ENCODE assay signal across 22 cellular contexts in the genomic region with DNA sequence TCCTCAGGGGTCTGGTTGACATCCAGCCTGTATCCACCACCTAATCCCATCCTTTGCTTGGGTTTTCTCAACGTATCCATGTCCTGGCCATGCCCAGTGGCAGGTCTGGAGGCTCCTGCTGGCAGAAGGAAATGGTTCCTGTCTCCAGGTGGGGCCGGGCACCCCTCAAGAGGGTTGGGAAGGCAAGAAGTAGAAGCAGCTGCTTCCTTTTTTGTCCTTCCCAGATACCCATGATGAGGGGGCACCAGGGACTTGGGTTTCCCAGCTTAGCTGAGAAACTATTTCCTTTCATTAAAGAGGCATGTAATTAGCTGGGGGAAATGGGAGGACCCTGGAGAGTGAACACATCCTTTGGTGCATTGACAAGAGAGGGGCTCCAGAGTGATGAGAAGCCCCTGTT. TPM values are rescaled to one million over a fixed set of nuclear protein-coding genes. Genes with fewer than 3 reads are reported as not detected.
DNase-seq lines count a peak whose midpoint lies in the region; ATAC-seq and TF ChIP-seq lines count a peak whose summit lies in the region.
"Had no signal": no experiment of that assay in that cellular context is flagged by ENCODE, and none has a peak within 500 bp of the region (broad histone marks: within the 10 kb centered on the region; RNA-seq: fewer than 3 reads in every experiment).

No MANE protein-coding gene starts in this region.

- peaks cover 0 to 22% of the 10 kb centered on the region in 2 experiments; a peak in 2 of 3 replicates for H3K36me3 ChIP-seq in HEK293 (ENCODE audit: control insufficient read depth in 2 of 2, insufficient read depth in 1 of 2, low read length in 2 of 2)
- peaks cover 4% of the 10 kb centered on the region for H3K36me3 ChIP-seq in iPS-15b (ENCODE audit: control insufficient read depth, insufficient read depth, low read length)
- H3K36me3 ChIP-seq in prostate gland: no peaks in the 10 kb centered on the region
- H3K36me3 ChIP-seq: vagina had no signal

- no peak overlapping the region for H3K4me3 Mint-ChIP-seq in WTC11
- H3K4me3 Mint-ChIP-seq: activated naive CD8-positive, alpha-beta T cell; CD4-positive, CD25-positive, alpha-beta regulatory T cell; HFFc6; memory B cell; stimulated activated naive CD8-positive, alpha-beta T cell treated with anti-CD3 and anti-CD28 coated beads, Interleukin-15, Interleukin-2, amounts not matched to agents 100 ng/mL and 50 ng/mL, for 24 hours had no signal

- H3K27me3 Mint-ChIP-seq in WTC11 (ENCODE audit: low read depth): no peaks in the 10 kb centered on the region
- H3K27me3 Mint-ChIP-seq: activated naive CD8-positive, alpha-beta T cell; memory B cell; stimulated activated naive CD8-positive, alpha-beta T cell treated with anti-CD3 and anti-CD28 coated beads, Interleukin-15, Interleukin-2, amounts not matched to agents 100 ng/mL and 50 ng/mL, for 24 hours had no signal

- H3K27ac Mint-ChIP-seq in WTC11: no peak overlapping the region
- H3K27ac Mint-ChIP-seq: activated naive CD8-positive, alpha-beta T cell; CD4-positive, CD25-positive, alpha-beta regulatory T cell; HFFc6; memory B cell; stimulated activated naive CD8-positive, alpha-beta T cell treated with anti-CD3 and anti-CD28 coated beads, Interleukin-15, Interleukin-2, amounts not matched to agents 100 ng/mL and 50 ng/mL, for 24 hours had no signal

- no peak; the same call in 1 of the 2 replicates for ATAC-seq in WTC11
- ATAC-seq in GM21515 (IDR thresholded peaks at IDR 0.05; ENCODE audit: unreplicated experiment): no peak
- no peak for ATAC-seq in HG03520 (IDR thresholded peaks at IDR 0.05; ENCODE audit: unreplicated experiment)

- POLR2A ChIA-PET in HEK293 (lab: Yijun Ruan, JAX): no interaction called here
- POLR2A ChIA-PET in WTC11 (lab: Charles Lee): interaction anchor here (0.6 kb wide), 2 partner anchors 49 to 51 kb away, joined by 3 to 6 read pairs; no protein-coding TSS in a partner anchor

- no peak for TF ChIP-seq CTCF in HEK293 (tag by site-specific recombination; IDR thresholded peaks at IDR 0.05)
- TF ChIP-seq CTCF in WTC11 (IDR thresholded peaks at IDR 0.05): no peak
- no peak for TF ChIP-seq CTCF in prostate gland (IDR thresholded peaks at IDR 0.05)

- H3K27ac ChIP-seq in HEK293 (ENCODE audit: extremely low read depth, low read depth, low read length) (no peak overlapping the region), prostate gland (peak overlapping the region; percentile 57 to 76)
- H3K27ac ChIP-seq: vagina had no signal

- peaks cover 17% of the 10 kb centered on the region for H3K4me1 Mint-ChIP-seq in WTC11

- H3K27me3 ChIP-seq in iPS-15b (ENCODE audit: control insufficient read depth, insufficient read depth, low read length) (no peaks in the 10 kb centered on the region), prostate gland (replicated peaks; ENCODE audit: insufficient read depth) (no peaks in the 10 kb centered on the region)
- H3K27me3 ChIP-seq: thyroid gland, vagina had no signal

- H3K9ac ChIP-seq in iPS-15b (ENCODE audit: low read depth, low read length): peak overlapping the region; percentile 28

- TF ChIP-seq POLR2A in prostate gland (IDR thresholded peaks at IDR 0.05): no peak

- H3K9me3 ChIP-seq in HEK293 (ENCODE audit: control insufficient read depth, insufficient read depth, low read depth, low read length) (no peaks in the 10 kb centered on the region), iPS-15b (ENCODE audit: control insufficient read depth, insufficient read depth, low read length) (no peaks in the 10 kb centered on the region), prostate gland (no peaks in the 10 kb centered on the region)
- H3K9me3 ChIP-seq: thyroid gland, vagina had no signal

- H3K4me1 ChIP-seq in HEK293 (ENCODE audit: control insufficient read depth, insufficient read depth, low read length) (0 out of 2 replicates have a peak, but pooled peaks cover 4% of the 10 kb centered on the region), iPS-15b (ENCODE audit: control insufficient read depth, insufficient read depth, low read length) (peaks cover 18% of the 10 kb centered on the region), prostate gland (replicated peaks) (peaks cover 28% of the 10 kb centered on the region)
- H3K4me1 ChIP-seq: thyroid gland had no signal

- 49% methylated on average over 2 of the region's 2 CpGs for WGBS in prostate gland

- H3K9me3 Mint-ChIP-seq in WTC11: no peaks in the 10 kb centered on the region
- H3K9me3 Mint-ChIP-seq: HFFc6; memory B cell; stimulated activated naive CD8-positive, alpha-beta T cell treated with anti-CD3 and anti-CD28 coated beads, Interleukin-15, Interleukin-2, amounts not matched to agents 100 ng/mL and 50 ng/mL, for 24 hours had no signal

- intact Hi-C loops in prostate gland (cut with DNase I): no loop called here

- CTCF ChIA-PET in HEK293 (lab: Yijun Ruan, JAX): interaction anchor here (0.9 to 6.0 kb wide), 3 partner anchors 10 to 42 kb away, joined by 3 to 41 read pairs (median 14); no protein-coding TSS in a partner anchor
- CTCF ChIA-PET in WTC11 (lab: Charles Lee): interaction anchor here (0.5 to 4.3 kb wide), 8 partner anchors 10 to 276 kb away, joined by 3 to 73 read pairs (median 7); partner anchors contain the start of gene SLC45A3

- H3K4me3 ChIP-seq in HEK293 (ENCODE audit: low read depth, low read length) (no peak overlapping the region), iPS-15b (ENCODE audit: low read depth, low read length) (no peak overlapping the region), prostate gland (no peak overlapping the region)
- H3K4me3 ChIP-seq: thyroid gland, vagina had no signal

- no peaks in the 10 kb centered on the region for H3K36me3 Mint-ChIP-seq in WTC11
- H3K36me3 Mint-ChIP-seq: memory B cell had no signal

- DNase-seq in WTC11 (ENCODE audit: low spot score) (no peak), prostate gland (ENCODE audit: low spot score) (no peak), cerebellar nuclear complex (lab: John Stamatoyannopoulos, UW) (no peak), iPS-NIHi7 (ENCODE audit: extremely low spot score) (no peak)
- DNase-seq: activated effector memory CD4-positive, alpha-beta T cell treated with Interleukin-2 at 50 U/mL for 16 hours; CD4-positive, CD25-positive, alpha-beta regulatory T cell; glutamatergic neuron; HFFc6; NCI-H1105 treated with DMSO at 0.1 percent for 48 hours; NCI-H2029; NCI-H2227 treated with DMSO at 0.1 percent for 48 hours; occipital lobe; T-helper 1 cell had no signal

TF ChIP-seq in HEK293, 187 proteins besides CTCF, POLR2A, EP300 and RAD21:
- TF ChIP-seq PBX3 (CRISPR knock-in tag; IDR thresholded peaks at IDR 0.05): no peak
- 0 out of 2 replicates have a peak, but pooled peaks have one; percentile 7 for TF ChIP-seq PATZ1 (tag by site-specific recombination; IDR thresholded peaks at IDR 0.05)

TF ChIP-seq in WTC11, 78 proteins besides CTCF, POLR2A, EP300 and RAD21:
- no peak for TF ChIP-seq AR (CRISPR knock-in tag; IDR thresholded peaks at IDR 0.05)
- TF ChIP-seq E2F5 (CRISPR knock-in tag; IDR thresholded peaks at IDR 0.05): 0 out of 2 replicates have a peak, but pooled peaks have one; percentile 21

RNA-seq across cellular contexts. Expression of gene SLC45A3, which starts 21.1 kb away (rescaled TPM):
- 14.8 to 15.2 TPM (median 15.0 TPM) in 3 replicates for total RNA-seq in WTC11 (2021)
- 1,000 to 10,000 TPM in 1 of 2 donors, 100 to 1,000 TPM in 1; 505 to 1,326 TPM for total RNA-seq in prostate gland

RNA-seq across cellular contexts. Expression of gene NUCKS1, which starts 48.6 kb away (rescaled TPM):
- total RNA-seq in WTC11 (2021) (401 to 414 TPM (median 403 TPM) in 3 replicates), prostate gland (100 to 1,000 TPM; 102 to 111 TPM)

Comparison
In these comparisons a context has a peak if more than half of its experiments do, and no peak if none do; other contexts are left out.
1. RNA of gene SLC45A3, which starts 21.1 kb away (total RNA-seq): 505 to 1,326 TPM in prostate gland; 14.8 to 15.2 TPM in WTC11; every median in the first group is over 10 times any median in the second.